1 cellular context compared by ENCODE assay signal in genomic region chr19:17539288-17540117, GRCh38.
TF ChIP-seq lines count a peak whose summit lies in the region.

No MANE protein-coding gene starts in this region.

TF ChIP-seq in HEK293, 187 proteins besides CTCF, POLR2A, EP300 and RAD21 (continued from another document and continues in another):
- TF ChIP-seq TSHZ1 (tag by site-specific recombination; IDR thresholded peaks at IDR 0.05; ENCODE audit: borderline replicate concordance): no peak
- no peak for TF ChIP-seq ZNF26 (tag by site-specific recombination; IDR thresholded peaks at IDR 0.05)
- TF ChIP-seq PRDM6 (tag by site-specific recombination; IDR thresholded peaks at IDR 0.05): no peak
- TF ChIP-seq ZSCAN30 (tag by site-specific recombination; IDR thresholded peaks at IDR 0.05): 0 out of 2 replicates have a peak, but pooled peaks have one; percentile 44
- TF ChIP-seq ZNF488 (tag by site-specific recombination; IDR thresholded peaks at IDR 0.05): no peak
- TF ChIP-seq ZNF449 (tag by site-specific recombination; IDR thresholded peaks at IDR 0.05): peak; percentile 88
- no peak for TF ChIP-seq ZNF626 (tag by site-specific recombination; IDR thresholded peaks at IDR 0.05)
- no peak for TF ChIP-seq ZBTB49 (tag by site-specific recombination; IDR thresholded peaks at IDR 0.05; ENCODE audit: low read depth)
- no peak for TF ChIP-seq ZNF2 (tag by site-specific recombination; IDR thresholded peaks at IDR 0.05)
- TF ChIP-seq PRDM10 (tag by site-specific recombination; IDR thresholded peaks at IDR 0.05): peak; percentile 48; the same call in 1 of the 2 replicates
- no peak for TF ChIP-seq ZNF654 (tag by site-specific recombination; IDR thresholded peaks at IDR 0.05; ENCODE audit: low read depth)
- TF ChIP-seq ZNF544 (tag by site-specific recombination; IDR thresholded peaks at IDR 0.05): no peak
- no peak for TF ChIP-seq ZNF560 (tag by site-specific recombination; IDR thresholded peaks at IDR 0.05; ENCODE audit: borderline replicate concordance)
- TF ChIP-seq ZNF561 (tag by site-specific recombination; IDR thresholded peaks at IDR 0.05; ENCODE audit: borderline replicate concordance): 0 out of 2 replicates have a peak, but pooled peaks have one; percentile 62
- peak; percentile 86 for TF ChIP-seq ZNF335 (tag by site-specific recombination; conservative IDR thresholded peaks at IDR 0.05)
- TF ChIP-seq ATF2 (tag by site-specific recombination; IDR thresholded peaks at IDR 0.05; ENCODE audit: low read depth): no peak
- no peak for TF ChIP-seq ZNF366 (tag by site-specific recombination; conservative IDR thresholded peaks at IDR 0.05)
- TF ChIP-seq ZNF629 (tag by site-specific recombination; IDR thresholded peaks at IDR 0.05): 0 out of 2 replicates have a peak, but pooled peaks have one; percentile 39
- no peak for TF ChIP-seq REPIN1 (tag by site-specific recombination; IDR thresholded peaks at IDR 0.05; ENCODE audit: low read depth)
- no peak for TF ChIP-seq BCL6B (tag by site-specific recombination; IDR thresholded peaks at IDR 0.05)
- TF ChIP-seq KLF10 (tag by site-specific recombination; IDR thresholded peaks at IDR 0.05): no peak
- TF ChIP-seq ZNF701 (tag by site-specific recombination; IDR thresholded peaks at IDR 0.05): no peak
- no peak for TF ChIP-seq PRDM4 (tag by site-specific recombination; IDR thresholded peaks at IDR 0.05)
- no peak for TF ChIP-seq GLI2 (tag by site-specific recombination; IDR thresholded peaks at IDR 0.05; ENCODE audit: borderline replicate concordance, low read depth)
- no peak for TF ChIP-seq ZNF239 (tag by site-specific recombination; IDR thresholded peaks at IDR 0.05)
- 0 out of 2 replicates have a peak, but pooled peaks have one; percentile 29 for TF ChIP-seq ZBTB1 (tag by site-specific recombination; IDR thresholded peaks at IDR 0.05)
- peak; percentile 74 for TF ChIP-seq PBX3 (CRISPR knock-in tag; IDR thresholded peaks at IDR 0.05)
- TF ChIP-seq ZNF558 (tag by site-specific recombination; IDR thresholded peaks at IDR 0.05): no peak
- TF ChIP-seq ZNF23 (tag by site-specific recombination; IDR thresholded peaks at IDR 0.05; ENCODE audit: borderline replicate concordance): no peak
- TF ChIP-seq ZNF248 (tag by site-specific recombination; IDR thresholded peaks at IDR 0.05): no peak
